ENCODE assay signal across 11 cellular contexts in genomic region chr10:88194041-88194887, GRCh38.
DNase-seq lines count a peak whose midpoint lies in the region; ATAC-seq and FAIRE-seq lines count a peak whose summit lies in the region.
"Had no signal": no experiment of that assay in that cellular context is flagged by ENCODE, and none has a peak within 500 bp of the region (broad histone marks: within the 10 kb centered on the region; RNA-seq: fewer than 3 reads in every experiment).

No MANE protein-coding gene starts in this region.

- ATAC-seq in esophagus mucosa (peak; percentile 73), GM18858 (IDR thresholded peaks at IDR 0.05; ENCODE audit: unreplicated experiment) (no peak)

- H3K27me3 Mint-ChIP-seq in activated CD4-positive, alpha-beta memory T cell treated with anti-CD3 and anti-CD28 coated beads, Interleukin-2, amount 10 ng/mL, durations not matched to agents 7 days and 5 days: no peaks in the 10 kb centered on the region
- H3K27me3 Mint-ChIP-seq: dendritic cell treated with granulocyte-macrophage colony-stimulating factor and Interleukin-4, amounts not matched to agents 40 ng/mL and 50 ng/mL, for 4 days had no signal

- DNase-seq in activated gamma-delta T cell treated with Interleukin-2 at 50 U/mL for 16 hours (peak; percentile 62), activated gamma-delta T cell (lab: John Stamatoyannopoulos, UW) (no peak), posterior cingulate gyrus (no peak), HTR-8/SVneo (ENCODE audit: insufficient read length, low spot score) (no peak)
- DNase-seq in activated CD4-positive, alpha-beta memory T cell treated with anti-CD3 and anti-CD28 coated beads, Interleukin-2, amount 10 ng/mL, durations not matched to agents 7 days and 5 days: peak; percentile 45
- peak in 5 of 6 experiments; percentile 6 to 80 (median 71) for DNase-seq in stimulated activated naive CD4-positive, alpha-beta T cell (lab: John Stamatoyannopoulos, UW)
- DNase-seq: Karpas-422, sigmoid colon had no signal

- H3K36me3 Mint-ChIP-seq in activated CD4-positive, alpha-beta memory T cell treated with anti-CD3 and anti-CD28 coated beads, Interleukin-2, amount 10 ng/mL, durations not matched to agents 7 days and 5 days (ENCODE audit: low read depth): peaks cover 2% of the 10 kb centered on the region

- H3K9me3 Mint-ChIP-seq in activated CD4-positive, alpha-beta memory T cell treated with anti-CD3 and anti-CD28 coated beads, Interleukin-2, amount 10 ng/mL, durations not matched to agents 7 days and 5 days: peaks cover 8% of the 10 kb centered on the region

- CTCF ChIA-PET in activated CD4-positive, alpha-beta memory T cell treated with anti-CD3 and anti-CD28 coated beads, Interleukin-2, amount 10 ng/mL, durations not matched to agents 7 days and 5 days (lab: Charles Lee): interaction anchor here (0.8 kb wide), 1 partner anchor 328 kb away, joined by 3 read pairs; no protein-coding TSS in a partner anchor

- peaks cover 16% of the 10 kb centered on the region for H3K4me1 Mint-ChIP-seq in activated CD4-positive, alpha-beta memory T cell treated with anti-CD3 and anti-CD28 coated beads, Interleukin-2, amount 10 ng/mL, durations not matched to agents 7 days and 5 days

- intact Hi-C loops in posterior cingulate gyrus (cut with DNase I): no loop called here

- peak overlapping the region; percentile 45 for H3K4me3 Mint-ChIP-seq in activated CD4-positive, alpha-beta memory T cell treated with anti-CD3 and anti-CD28 coated beads, Interleukin-2, amount 10 ng/mL, durations not matched to agents 7 days and 5 days
- H3K4me3 Mint-ChIP-seq: dendritic cell treated with granulocyte-macrophage colony-stimulating factor and Interleukin-4, amounts not matched to agents 40 ng/mL and 50 ng/mL, for 4 days had no signal

- POLR2A ChIA-PET in activated CD4-positive, alpha-beta memory T cell treated with anti-CD3 and anti-CD28 coated beads, Interleukin-2, amount 10 ng/mL, durations not matched to agents 7 days and 5 days (lab: Charles Lee): no interaction called here

- no peak for FAIRE-seq in HTR-8/SVneo (lab: Jason Lieb, UNC)

- H3K27ac Mint-ChIP-seq in activated CD4-positive, alpha-beta memory T cell treated with anti-CD3 and anti-CD28 coated beads, Interleukin-2, amount 10 ng/mL, durations not matched to agents 7 days and 5 days: peak overlapping the region; percentile 76
- H3K27ac Mint-ChIP-seq: dendritic cell treated with granulocyte-macrophage colony-stimulating factor and Interleukin-4, amounts not matched to agents 40 ng/mL and 50 ng/mL, for 4 days had no signal

Comparison
In these comparisons a context has a peak if more than half of its experiments do, and no peak if none do; other contexts are left out.
1. DNase-seq: peak in activated gamma-delta T cell treated with Interleukin-2 at 50 U/mL for 16 hours (single experiment), activated CD4-positive, alpha-beta memory T cell treated with anti-CD3 and anti-CD28 coated beads, Interleukin-2, amount 10 ng/mL, durations not matched to agents 7 days and 5 days (single experiment) and stimulated activated naive CD4-positive, alpha-beta T cell (5 of 6); none in activated gamma-delta T cell (single experiment), posterior cingulate gyrus (0 of 10) and HTR-8/SVneo (single experiment).